ENCODE assay signal across 1 cellular context in genomic region chr6:152982768-152983636, GRCh38.
TF ChIP-seq lines count a peak whose summit lies in the region.

Gene FBXO5 (minus strand): TSS chr6:152983041. CDS start chr6:152982959, 82 bp downstream.

TF ChIP-seq in HepG2, 621 proteins besides CTCF, POLR2A, EP300 and RAD21 (continued from another document and continues in another):
- no peak for TF ChIP-seq ZNF362 (CRISPR knock-in tag; IDR thresholded peaks at IDR 0.05; ENCODE audit: borderline replicate concordance)
- TF ChIP-seq ZNF75D (CRISPR knock-in tag; IDR thresholded peaks at IDR 0.05; ENCODE audit: borderline replicate concordance) = no peak
- TF ChIP-seq ZNF432 (CRISPR knock-in tag; IDR thresholded peaks at IDR 0.05; ENCODE audit: borderline replicate concordance) = no peak
- peak; percentile 92 for TF ChIP-seq ZSCAN31 (CRISPR knock-in tag; IDR thresholded peaks at IDR 0.05; ENCODE audit: low read depth)
- peak; percentile 95 for TF ChIP-seq ZSCAN21 (CRISPR knock-in tag; IDR thresholded peaks at IDR 0.05; ENCODE audit: borderline replicate concordance)
- no peak for TF ChIP-seq FOXK2 (IDR thresholded peaks at IDR 0.05)
- TF ChIP-seq JUNB (CRISPR knock-in tag; IDR thresholded peaks at IDR 0.05; ENCODE audit: borderline replicate concordance) = 0 out of 2 replicates have a peak, but pooled peaks have one; percentile 11
- TF ChIP-seq ZNF704 (CRISPR knock-in tag; IDR thresholded peaks at IDR 0.05; ENCODE audit: borderline replicate concordance) = peak; percentile 65
- peak; percentile 92 for TF ChIP-seq POLR2AphosphoS5 (IDR thresholded peaks at IDR 0.05; ENCODE audit: low read depth, low read length)
- no peak for TF ChIP-seq GZF1 (CRISPR knock-in tag; IDR thresholded peaks at IDR 0.05)
- TF ChIP-seq HMG20B (CRISPR knock-in tag; conservative IDR thresholded peaks at IDR 0.05) = 0 out of 2 replicates have a peak, but pooled peaks have one; percentile 21
- TF ChIP-seq MAF1 (CRISPR knock-in tag; IDR thresholded peaks at IDR 0.05; ENCODE audit: borderline replicate concordance) = no peak
- no peak for TF ChIP-seq ZNF850 (CRISPR knock-in tag; conservative IDR thresholded peaks at IDR 0.05)
- no peak for TF ChIP-seq FOXO1 (CRISPR knock-in tag; IDR thresholded peaks at IDR 0.05)
- TF ChIP-seq ZNF766 (CRISPR knock-in tag; IDR thresholded peaks at IDR 0.05; ENCODE audit: borderline replicate concordance) = peak; percentile 34; the same call in 1 of the 2 replicates
- peak; percentile 62; the same call in 1 of the 2 replicates for TF ChIP-seq ZNF101 (CRISPR knock-in tag; IDR thresholded peaks at IDR 0.05; ENCODE audit: borderline replicate concordance, low read depth)
- TF ChIP-seq NCOA5 (CRISPR knock-in tag; IDR thresholded peaks at IDR 0.05) = 0 out of 2 replicates have a peak, but pooled peaks have one; percentile 44
- peak; percentile 89 for TF ChIP-seq TBX2 (CRISPR knock-in tag; IDR thresholded peaks at IDR 0.05; ENCODE audit: borderline replicate concordance)
- TF ChIP-seq KIAA2018 (CRISPR knock-in tag; IDR thresholded peaks at IDR 0.05; ENCODE audit: borderline replicate concordance) = peak; percentile 92; the same call in 1 of the 2 replicates
- peak; percentile 67 for TF ChIP-seq ZNF607 (CRISPR knock-in tag; IDR thresholded peaks at IDR 0.05; ENCODE audit: borderline replicate concordance)
- peak; percentile 100 for TF ChIP-seq SAP130 (CRISPR knock-in tag; IDR thresholded peaks at IDR 0.05; ENCODE audit: low read depth)
- TF ChIP-seq TRIM22 (IDR thresholded peaks at IDR 0.05) = no peak
- no peak for TF ChIP-seq SCMH1 (CRISPR knock-in tag; IDR thresholded peaks at IDR 0.05; ENCODE audit: borderline replicate concordance)
- TF ChIP-seq ZNF572 (CRISPR knock-in tag; IDR thresholded peaks at IDR 0.05) = no peak; the same call in 1 of the 2 replicates
- no peak for TF ChIP-seq GRHL1 (CRISPR knock-in tag; conservative IDR thresholded peaks at IDR 0.05)
- no peak for TF ChIP-seq ZNF3 (CRISPR knock-in tag; IDR thresholded peaks at IDR 0.05)
- peak; percentile 65 for TF ChIP-seq SRY (CRISPR knock-in tag; IDR thresholded peaks at IDR 0.05)
- TF ChIP-seq TEAD3 (CRISPR knock-in tag; optimal IDR thresholded peaks at IDR 0.05; ENCODE audit: borderline replicate concordance) = peak; percentile 6
- TF ChIP-seq MXD4 (CRISPR knock-in tag; IDR thresholded peaks at IDR 0.05) = peak; percentile 61; the same call in 1 of the 2 replicates
- TF ChIP-seq MLX (CRISPR knock-in tag; IDR thresholded peaks at IDR 0.05) = peak; percentile 19; the same call in 1 of the 2 replicates
- peak; percentile 91 for TF ChIP-seq ZNF552 (CRISPR knock-in tag; IDR thresholded peaks at IDR 0.05; ENCODE audit: borderline replicate concordance)
- TF ChIP-seq ZNF225 (CRISPR knock-in tag; IDR thresholded peaks at IDR 0.05) = no peak; the same call in 1 of the 2 replicates
- peak; percentile 49; the same call in 1 of the 2 replicates for TF ChIP-seq SP1 (IDR thresholded peaks at IDR 0.05)
- TF ChIP-seq SP1 (CRISPR knock-in tag; IDR thresholded peaks at IDR 0.05) = peak; percentile 95
- no peak; the same call in none of the 2 replicates for TF ChIP-seq TMF1 (CRISPR knock-in tag; IDR thresholded peaks at IDR 0.05; ENCODE audit: low read depth)
- TF ChIP-seq ZNF549 (CRISPR knock-in tag; IDR thresholded peaks at IDR 0.05) = no peak
- no peak for TF ChIP-seq NPAS2 (CRISPR knock-in tag; IDR thresholded peaks at IDR 0.05; ENCODE audit: borderline replicate concordance)
- TF ChIP-seq CREBL2 (CRISPR knock-in tag; IDR thresholded peaks at IDR 0.05; ENCODE audit: borderline replicate concordance) = no peak
- TF ChIP-seq MAFF (IDR thresholded peaks at IDR 0.05; ENCODE audit: low read depth, low read length) = no peak
